Comparison of ENCODE assay signal across 22 cellular contexts in genomic region chr18:49273201-49273880, GRCh38.
DNase-seq lines count a peak whose midpoint lies in the region; ATAC-seq, FAIRE-seq and TF ChIP-seq lines count a peak whose summit lies in the region.
"Had no signal": no experiment of that assay in that cellular context is flagged by ENCODE, and none has a peak within 500 bp of the region (broad histone marks: within the 10 kb centered on the region; RNA-seq: fewer than 3 reads in every experiment).

No MANE protein-coding gene starts in this region.

- no peaks in the 10 kb centered on the region for H3K9me3 ChIP-seq in mucosa of rectum (ENCODE audit: control insufficient read depth in 2 of 2, low read length in 2 of 2)
- H3K9me3 ChIP-seq in CD4-positive, alpha-beta T cell (ENCODE audit: control insufficient read depth, low read length) = no peaks in the 10 kb centered on the region
- H3K9me3 ChIP-seq: MG63, Peyer's patch, SK-N-SH had no signal

- no peak overlapping the region for H3K27ac Mint-ChIP-seq in CD4-positive, alpha-beta T cell
- H3K27ac Mint-ChIP-seq: B cell; CD4-positive, CD25-positive, alpha-beta regulatory T cell; T-cell had no signal

- H3K36me3 ChIP-seq in bronchial epithelial cell (ENCODE audit: control insufficient read depth, insufficient read depth, low read length) (no peaks in the 10 kb centered on the region), mucosa of rectum (ENCODE audit: control insufficient read depth in 2 of 2, insufficient read depth in 2 of 2, low read length in 2 of 2) (peaks cover 0 to 11% of the 10 kb centered on the region in 2 donors)
- H3K36me3 ChIP-seq: Peyer's patch had no signal

- H3K36me3 Mint-ChIP-seq in CD4-positive, alpha-beta T cell (ENCODE audit: low read depth) = peaks cover 91% of the 10 kb centered on the region

- no peaks in the 10 kb centered on the region for H3K9me3 Mint-ChIP-seq in CD4-positive, alpha-beta T cell
- H3K9me3 Mint-ChIP-seq: CD4-positive, CD25-positive, alpha-beta regulatory T cell; T-cell had no signal

- CTCF ChIA-PET in CD4-positive, alpha-beta T cell (lab: Charles Lee) = no interaction called here

- FAIRE-seq in bronchial epithelial cell (lab: Jason Lieb, UNC) (no peak), frontal cortex (lab: Jason Lieb, UNC) (no peak)
- FAIRE-seq: G401.6 had no signal

- H3K27me3 ChIP-seq in bronchial epithelial cell (ENCODE audit: control insufficient read depth, insufficient read depth, low read length) = no peaks in the 10 kb centered on the region
- H3K27me3 ChIP-seq in mucosa of rectum (ENCODE audit: control insufficient read depth in 2 of 2, insufficient read depth in 2 of 2, low read length in 2 of 2) = no peaks in the 10 kb centered on the region
- no peaks in the 10 kb centered on the region for H3K27me3 ChIP-seq in CD4-positive, alpha-beta T cell (ENCODE audit: control insufficient read depth, insufficient read depth, low read length)
- H3K27me3 ChIP-seq: MG63, Peyer's patch had no signal

- H3K4me3 Mint-ChIP-seq in CD4-positive, alpha-beta T cell = no peak overlapping the region
- H3K4me3 Mint-ChIP-seq: B cell; CD4-positive, CD25-positive, alpha-beta regulatory T cell; T-cell had no signal

- no peaks in the 10 kb centered on the region for H3K27me3 Mint-ChIP-seq in CD4-positive, alpha-beta T cell
- H3K27me3 Mint-ChIP-seq: B cell; CD4-positive, CD25-positive, alpha-beta regulatory T cell; T-cell had no signal

- H3K4me1 Mint-ChIP-seq in CD4-positive, alpha-beta T cell (ENCODE audit: low read depth) = no peaks in the 10 kb centered on the region
- H3K4me1 Mint-ChIP-seq: B cell, T-cell had no signal

- intact Hi-C loops in CD4-positive, alpha-beta T cell (cut with DNase I, micrococcal nuclease) = no loop called here

- H3K27ac ChIP-seq in mucosa of rectum (ENCODE audit: low read depth in 2 of 2, low read length in 2 of 2) = peak overlapping the region; percentile 16 to 18
- no peak overlapping the region for H3K27ac ChIP-seq in CD4-positive, alpha-beta T cell (ENCODE audit: low read depth, low read length)
- H3K27ac ChIP-seq: KMS-11, Peyer's patch had no signal

- peaks cover 0 to 5% of the 10 kb centered on the region in 2 donors for H3K4me1 ChIP-seq in mucosa of rectum (ENCODE audit: control insufficient read depth in 2 of 2, insufficient read depth in 2 of 2, low read length in 2 of 2)
- H3K4me1 ChIP-seq: Peyer's patch had no signal

- H3K4me3 ChIP-seq in LNCaP clone FGC (ENCODE audit: low read depth, low read length) (no peak overlapping the region), bronchial epithelial cell (ENCODE audit: low read depth, low read length) (no peak overlapping the region), mucosa of rectum (ENCODE audit: low read length in 2 of 2) (no peak overlapping the region)
- H3K4me3 ChIP-seq: MG63, Peyer's patch had no signal

- POLR2A ChIA-PET in CD4-positive, alpha-beta T cell (lab: Charles Lee) = no interaction called here

- H3K9ac ChIP-seq in mucosa of rectum (ENCODE audit: low read depth in 1 of 2, low read length in 2 of 2) = no peak overlapping the region
- H3K9ac ChIP-seq: KMS-11, SK-N-SH had no signal

- DNase-seq in DMS153 (lab: John Stamatoyannopoulos, UW) (peak; percentile 75), LNCaP clone FGC (ENCODE audit: low read depth) (peak; percentile 57), bronchial epithelial cell (ENCODE audit: low read depth) (peak; percentile 8), NCI-H524 (lab: John Stamatoyannopoulos, UW) (no peak), frontal cortex (ENCODE audit: low spot score in 2 of 2) (no peak), NCI-H2171 (lab: John Stamatoyannopoulos, UW) (no peak)
- no peak for DNase-seq in CD4-positive, alpha-beta T cell
- DNase-seq: CD4-positive, CD25-positive, alpha-beta regulatory T cell; DMS79; HCEC 1CT; MG63; NCI-H1105 treated with DMSO at 0.1 percent for 48 hours; NCI-H1694 treated with DMSO at 0.1 percent for 48 hours; NCI-H2171 treated with DMSO at 0.1 percent for 48 hours; Peyer's patch; SK-N-SH; T-cell had no signal

- ATAC-seq in CD4-positive, alpha-beta T cell (ENCODE audit: poor library complexity) = no peak
- ATAC-seq: Right ventricle myocardium inferior, T-cell had no signal

- TF ChIP-seq CTCF in LNCaP clone FGC (IDR thresholded peaks at IDR 0.05; ENCODE audit: control insufficient read depth, extremely low read depth, insufficient read depth) (no peak), bronchial epithelial cell (IDR thresholded peaks at IDR 0.05; ENCODE audit: insufficient read depth, low read length, severe bottlenecking) (no peak)
- no peak for TF ChIP-seq CTCF in CD4-positive, alpha-beta T cell (IDR thresholded peaks at IDR 0.05)

Comparison
In these comparisons a context has a peak if more than half of its experiments do, and no peak if none do; other contexts are left out.
1. DNase-seq: peak in DMS153 (single experiment), LNCaP clone FGC (single experiment) and bronchial epithelial cell (single experiment); none in NCI-H524 (0 of 2), frontal cortex (0 of 2), CD4-positive, alpha-beta T cell (0 of 10) and NCI-H2171 (single experiment).